Comparison of ENCODE assay signal across 9 cellular contexts in genomic region chr21:15093216-15093615, GRCh38.
"Had no signal": no experiment of that assay in that cellular context is flagged by ENCODE, and none has a peak within 500 bp of the region (broad histone marks: within the 10 kb centered on the region; RNA-seq: fewer than 3 reads in every experiment).

No MANE protein-coding gene starts in this region.

- H3K27ac ChIP-seq: GM23248 had no signal

- H3K4me3 ChIP-seq: GM23248, GM23338, HAP-1 had no signal

- H2AFZ ChIP-seq: GM23248, GM23338 had no signal

- H3K9me3 ChIP-seq: HAP-1 had no signal

- H3K9me3 Mint-ChIP-seq: GM23338, H9, HFFc6 had no signal

- ATAC-seq: GM23338, HCT116 had no signal

- DNase-seq: GM23248, GOT3, H7, H9, HCEC 1CT, HFFc6 had no signal

- H3K4me1 ChIP-seq: HAP-1 had no signal

- H3K27ac Mint-ChIP-seq: GM23338, H9, HFFc6 had no signal

- H3K9ac ChIP-seq: GM23248 had no signal

- H3K4me3 Mint-ChIP-seq: GM23338, H9, HFFc6 had no signal

- H3K4me2 ChIP-seq: GM23338 had no signal

- H3K36me3 ChIP-seq: HAP-1 had no signal
